Comparison of ENCODE assay signal across 1 cellular context in the genomic region with DNA sequence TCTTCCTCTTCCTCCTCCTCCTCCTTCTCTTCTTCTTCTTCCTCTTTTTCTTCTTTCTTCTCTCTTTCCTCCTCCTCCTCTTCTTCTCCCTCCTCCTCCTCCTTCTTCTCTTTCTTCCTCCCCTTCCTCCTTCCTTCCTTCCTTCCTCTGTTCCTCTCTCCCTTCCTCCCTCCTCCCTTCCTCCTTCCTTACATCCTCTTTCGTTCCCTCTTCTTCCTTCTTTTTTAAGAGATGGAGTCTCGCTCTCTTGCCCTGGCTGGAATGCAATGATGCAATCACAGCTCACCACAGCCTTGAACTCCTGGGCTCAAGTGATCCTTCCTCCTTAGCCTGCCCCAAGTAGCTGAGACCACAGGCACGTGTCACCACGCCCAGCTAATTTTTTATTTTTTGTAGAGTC.
TF ChIP-seq lines count a peak whose summit lies in the region.

No MANE protein-coding gene starts in this region.

TF ChIP-seq in K562, 482 proteins besides CTCF, POLR2A, EP300 and RAD21 (continued from another document and continues in another):
- TF ChIP-seq, protein P1, sequence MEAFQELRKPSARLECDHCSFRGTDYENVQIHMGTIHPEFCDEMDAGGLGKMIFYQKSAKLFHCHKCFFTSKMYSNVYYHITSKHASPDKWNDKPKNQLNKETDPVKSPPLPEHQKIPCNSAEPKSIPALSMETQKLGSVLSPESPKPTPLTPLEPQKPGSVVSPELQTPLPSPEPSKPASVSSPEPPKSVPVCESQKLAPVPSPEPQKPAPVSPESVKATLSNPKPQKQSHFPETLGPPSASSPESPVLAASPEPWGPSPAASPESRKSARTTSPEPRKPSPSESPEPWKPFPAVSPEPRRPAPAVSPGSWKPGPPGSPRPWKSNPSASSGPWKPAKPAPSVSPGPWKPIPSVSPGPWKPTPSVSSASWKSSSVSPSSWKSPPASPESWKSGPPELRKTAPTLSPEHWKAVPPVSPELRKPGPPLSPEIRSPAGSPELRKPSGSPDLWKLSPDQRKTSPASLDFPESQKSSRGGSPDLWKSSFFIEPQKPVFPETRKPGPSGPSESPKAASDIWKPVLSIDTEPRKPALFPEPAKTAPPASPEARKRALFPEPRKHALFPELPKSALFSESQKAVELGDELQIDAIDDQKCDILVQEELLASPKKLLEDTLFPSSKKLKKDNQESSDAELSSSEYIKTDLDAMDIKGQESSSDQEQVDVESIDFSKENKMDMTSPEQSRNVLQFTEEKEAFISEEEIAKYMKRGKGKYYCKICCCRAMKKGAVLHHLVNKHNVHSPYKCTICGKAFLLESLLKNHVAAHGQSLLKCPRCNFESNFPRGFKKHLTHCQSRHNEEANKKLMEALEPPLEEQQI (IDR thresholded peaks at IDR 0.05): no peak
- TF ChIP-seq, protein P2, sequence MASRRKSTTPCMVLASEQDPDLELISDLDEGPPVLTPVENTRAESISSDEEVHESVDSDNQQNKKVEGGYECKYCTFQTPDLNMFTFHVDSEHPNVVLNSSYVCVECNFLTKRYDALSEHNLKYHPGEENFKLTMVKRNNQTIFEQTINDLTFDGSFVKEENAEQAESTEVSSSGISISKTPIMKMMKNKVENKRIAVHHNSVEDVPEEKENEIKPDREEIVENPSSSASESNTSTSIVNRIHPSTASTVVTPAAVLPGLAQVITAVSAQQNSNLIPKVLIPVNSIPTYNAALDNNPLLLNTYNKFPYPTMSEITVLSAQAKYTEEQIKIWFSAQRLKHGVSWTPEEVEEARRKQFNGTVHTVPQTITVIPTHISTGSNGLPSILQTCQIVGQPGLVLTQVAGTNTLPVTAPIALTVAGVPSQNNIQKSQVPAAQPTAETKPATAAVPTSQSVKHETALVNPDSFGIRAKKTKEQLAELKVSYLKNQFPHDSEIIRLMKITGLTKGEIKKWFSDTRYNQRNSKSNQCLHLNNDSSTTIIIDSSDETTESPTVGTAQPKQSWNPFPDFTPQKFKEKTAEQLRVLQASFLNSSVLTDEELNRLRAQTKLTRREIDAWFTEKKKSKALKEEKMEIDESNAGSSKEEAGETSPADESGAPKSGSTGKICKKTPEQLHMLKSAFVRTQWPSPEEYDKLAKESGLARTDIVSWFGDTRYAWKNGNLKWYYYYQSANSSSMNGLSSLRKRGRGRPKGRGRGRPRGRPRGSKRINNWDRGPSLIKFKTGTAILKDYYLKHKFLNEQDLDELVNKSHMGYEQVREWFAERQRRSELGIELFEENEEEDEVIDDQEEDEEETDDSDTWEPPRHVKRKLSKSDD (conservative IDR thresholded peaks at IDR 0.05; ENCODE audit: low read length): no peak
- TF ChIP-seq SMAD4 (CRISPR knock-in tag; conservative IDR thresholded peaks at IDR 0.05): peak; percentile 47; the same call in 1 of the 2 replicates
- TF ChIP-seq PCBP2 (IDR thresholded peaks at IDR 0.05; ENCODE audit: low read depth, low read length, poor library complexity, severe bottlenecking): no peak
- TF ChIP-seq, protein P3, sequence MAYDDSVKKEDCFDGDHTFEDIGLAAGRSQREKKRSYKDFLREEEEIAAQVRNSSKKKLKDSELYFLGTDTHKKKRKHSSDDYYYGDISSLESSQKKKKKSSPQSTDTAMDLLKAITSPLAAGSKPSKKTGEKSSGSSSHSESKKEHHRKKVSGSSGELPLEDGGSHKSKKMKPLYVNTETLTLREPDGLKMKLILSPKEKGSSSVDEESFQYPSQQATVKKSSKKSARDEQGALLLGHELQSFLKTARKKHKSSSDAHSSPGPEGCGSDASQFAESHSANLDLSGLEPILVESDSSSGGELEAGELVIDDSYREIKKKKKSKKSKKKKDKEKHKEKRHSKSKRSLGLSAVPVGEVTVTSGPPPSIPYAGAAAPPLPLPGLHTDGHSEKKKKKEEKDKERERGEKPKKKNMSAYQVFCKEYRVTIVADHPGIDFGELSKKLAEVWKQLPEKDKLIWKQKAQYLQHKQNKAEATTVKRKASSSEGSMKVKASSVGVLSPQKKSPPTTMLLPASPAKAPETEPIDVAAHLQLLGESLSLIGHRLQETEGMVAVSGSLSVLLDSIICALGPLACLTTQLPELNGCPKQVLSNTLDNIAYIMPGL (CRISPR knock-in tag; IDR thresholded peaks at IDR 0.05): no peak
- TF ChIP-seq ZNF79 (CRISPR knock-in tag; IDR thresholded peaks at IDR 0.05; ENCODE audit: low read depth): no peak
- no peak for TF ChIP-seq ZNF507 (tag; conservative IDR thresholded peaks at IDR 0.05)
- peak; percentile 88; the same call in 1 of the 2 replicates for TF ChIP-seq MTA1 (IDR thresholded peaks at IDR 0.05; ENCODE audit: borderline replicate concordance)
- TF ChIP-seq ZNF121 (CRISPR knock-in tag; conservative IDR thresholded peaks at IDR 0.05): peak; percentile 95
- no peak for TF ChIP-seq XRCC4 (IDR thresholded peaks at IDR 0.05; ENCODE audit: extremely low read depth, insufficient read depth, insufficient read length)
- no peak for TF ChIP-seq DDX20 (tag; IDR thresholded peaks at IDR 0.05; ENCODE audit: low read depth)
- TF ChIP-seq CBFA2T2 (conservative IDR thresholded peaks at IDR 0.05): no peak
- TF ChIP-seq TBL1XR1 (IDR thresholded peaks at IDR 0.05; ENCODE audit: low read length in 2 of 2): no peak
- no peak for TF ChIP-seq SLC30A9 (CRISPR knock-in tag; IDR thresholded peaks at IDR 0.05)
- no peak for TF ChIP-seq ZNF589 (CRISPR knock-in tag; IDR thresholded peaks at IDR 0.05; ENCODE audit: low read depth)
- TF ChIP-seq POLR3A (IDR thresholded peaks at IDR 0.05; ENCODE audit: borderline replicate concordance, extremely low read depth, insufficient read depth, insufficient read length): no peak
- no peak for TF ChIP-seq RBM14 (IDR thresholded peaks at IDR 0.05; ENCODE audit: borderline replicate concordance, insufficient read depth, low read depth, low read length)
- no peak for TF ChIP-seq MYNN (IDR thresholded peaks at IDR 0.05)
- no peak for TF ChIP-seq MYNN (CRISPR knock-in tag; IDR thresholded peaks at IDR 0.05)
- TF ChIP-seq CBFB (CRISPR knock-in tag; IDR thresholded peaks at IDR 0.05): no peak
- no peak for TF ChIP-seq MAZ (CRISPR knock-in tag; conservative IDR thresholded peaks at IDR 0.05 in 1 of 2, IDR thresholded peaks at IDR 0.05 in 1 of 2)
- no peak for TF ChIP-seq KLF1 (tag; IDR thresholded peaks at IDR 0.05)
- TF ChIP-seq C11orf30 (IDR thresholded peaks at IDR 0.05; ENCODE audit: low read depth): no peak
- no peak for TF ChIP-seq HNRNPL (IDR thresholded peaks at IDR 0.05; ENCODE audit: low read depth, low read length)
- TF ChIP-seq, protein P4, sequence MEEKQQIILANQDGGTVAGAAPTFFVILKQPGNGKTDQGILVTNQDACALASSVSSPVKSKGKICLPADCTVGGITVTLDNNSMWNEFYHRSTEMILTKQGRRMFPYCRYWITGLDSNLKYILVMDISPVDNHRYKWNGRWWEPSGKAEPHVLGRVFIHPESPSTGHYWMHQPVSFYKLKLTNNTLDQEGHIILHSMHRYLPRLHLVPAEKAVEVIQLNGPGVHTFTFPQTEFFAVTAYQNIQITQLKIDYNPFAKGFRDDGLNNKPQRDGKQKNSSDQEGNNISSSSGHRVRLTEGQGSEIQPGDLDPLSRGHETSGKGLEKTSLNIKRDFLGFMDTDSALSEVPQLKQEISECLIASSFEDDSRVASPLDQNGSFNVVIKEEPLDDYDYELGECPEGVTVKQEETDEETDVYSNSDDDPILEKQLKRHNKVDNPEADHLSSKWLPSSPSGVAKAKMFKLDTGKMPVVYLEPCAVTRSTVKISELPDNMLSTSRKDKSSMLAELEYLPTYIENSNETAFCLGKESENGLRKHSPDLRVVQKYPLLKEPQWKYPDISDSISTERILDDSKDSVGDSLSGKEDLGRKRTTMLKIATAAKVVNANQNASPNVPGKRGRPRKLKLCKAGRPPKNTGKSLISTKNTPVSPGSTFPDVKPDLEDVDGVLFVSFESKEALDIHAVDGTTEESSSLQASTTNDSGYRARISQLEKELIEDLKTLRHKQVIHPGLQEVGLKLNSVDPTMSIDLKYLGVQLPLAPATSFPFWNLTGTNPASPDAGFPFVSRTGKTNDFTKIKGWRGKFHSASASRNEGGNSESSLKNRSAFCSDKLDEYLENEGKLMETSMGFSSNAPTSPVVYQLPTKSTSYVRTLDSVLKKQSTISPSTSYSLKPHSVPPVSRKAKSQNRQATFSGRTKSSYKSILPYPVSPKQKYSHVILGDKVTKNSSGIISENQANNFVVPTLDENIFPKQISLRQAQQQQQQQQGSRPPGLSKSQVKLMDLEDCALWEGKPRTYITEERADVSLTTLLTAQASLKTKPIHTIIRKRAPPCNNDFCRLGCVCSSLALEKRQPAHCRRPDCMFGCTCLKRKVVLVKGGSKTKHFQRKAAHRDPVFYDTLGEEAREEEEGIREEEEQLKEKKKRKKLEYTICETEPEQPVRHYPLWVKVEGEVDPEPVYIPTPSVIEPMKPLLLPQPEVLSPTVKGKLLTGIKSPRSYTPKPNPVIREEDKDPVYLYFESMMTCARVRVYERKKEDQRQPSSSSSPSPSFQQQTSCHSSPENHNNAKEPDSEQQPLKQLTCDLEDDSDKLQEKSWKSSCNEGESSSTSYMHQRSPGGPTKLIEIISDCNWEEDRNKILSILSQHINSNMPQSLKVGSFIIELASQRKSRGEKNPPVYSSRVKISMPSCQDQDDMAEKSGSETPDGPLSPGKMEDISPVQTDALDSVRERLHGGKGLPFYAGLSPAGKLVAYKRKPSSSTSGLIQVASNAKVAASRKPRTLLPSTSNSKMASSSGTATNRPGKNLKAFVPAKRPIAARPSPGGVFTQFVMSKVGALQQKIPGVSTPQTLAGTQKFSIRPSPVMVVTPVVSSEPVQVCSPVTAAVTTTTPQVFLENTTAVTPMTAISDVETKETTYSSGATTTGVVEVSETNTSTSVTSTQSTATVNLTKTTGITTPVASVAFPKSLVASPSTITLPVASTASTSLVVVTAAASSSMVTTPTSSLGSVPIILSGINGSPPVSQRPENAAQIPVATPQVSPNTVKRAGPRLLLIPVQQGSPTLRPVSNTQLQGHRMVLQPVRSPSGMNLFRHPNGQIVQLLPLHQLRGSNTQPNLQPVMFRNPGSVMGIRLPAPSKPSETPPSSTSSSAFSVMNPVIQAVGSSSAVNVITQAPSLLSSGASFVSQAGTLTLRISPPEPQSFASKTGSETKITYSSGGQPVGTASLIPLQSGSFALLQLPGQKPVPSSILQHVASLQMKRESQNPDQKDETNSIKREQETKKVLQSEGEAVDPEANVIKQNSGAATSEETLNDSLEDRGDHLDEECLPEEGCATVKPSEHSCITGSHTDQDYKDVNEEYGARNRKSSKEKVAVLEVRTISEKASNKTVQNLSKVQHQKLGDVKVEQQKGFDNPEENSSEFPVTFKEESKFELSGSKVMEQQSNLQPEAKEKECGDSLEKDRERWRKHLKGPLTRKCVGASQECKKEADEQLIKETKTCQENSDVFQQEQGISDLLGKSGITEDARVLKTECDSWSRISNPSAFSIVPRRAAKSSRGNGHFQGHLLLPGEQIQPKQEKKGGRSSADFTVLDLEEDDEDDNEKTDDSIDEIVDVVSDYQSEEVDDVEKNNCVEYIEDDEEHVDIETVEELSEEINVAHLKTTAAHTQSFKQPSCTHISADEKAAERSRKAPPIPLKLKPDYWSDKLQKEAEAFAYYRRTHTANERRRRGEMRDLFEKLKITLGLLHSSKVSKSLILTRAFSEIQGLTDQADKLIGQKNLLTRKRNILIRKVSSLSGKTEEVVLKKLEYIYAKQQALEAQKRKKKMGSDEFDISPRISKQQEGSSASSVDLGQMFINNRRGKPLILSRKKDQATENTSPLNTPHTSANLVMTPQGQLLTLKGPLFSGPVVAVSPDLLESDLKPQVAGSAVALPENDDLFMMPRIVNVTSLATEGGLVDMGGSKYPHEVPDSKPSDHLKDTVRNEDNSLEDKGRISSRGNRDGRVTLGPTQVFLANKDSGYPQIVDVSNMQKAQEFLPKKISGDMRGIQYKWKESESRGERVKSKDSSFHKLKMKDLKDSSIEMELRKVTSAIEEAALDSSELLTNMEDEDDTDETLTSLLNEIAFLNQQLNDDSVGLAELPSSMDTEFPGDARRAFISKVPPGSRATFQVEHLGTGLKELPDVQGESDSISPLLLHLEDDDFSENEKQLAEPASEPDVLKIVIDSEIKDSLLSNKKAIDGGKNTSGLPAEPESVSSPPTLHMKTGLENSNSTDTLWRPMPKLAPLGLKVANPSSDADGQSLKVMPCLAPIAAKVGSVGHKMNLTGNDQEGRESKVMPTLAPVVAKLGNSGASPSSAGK (IDR thresholded peaks at IDR 0.05): no peak
- no peak for TF ChIP-seq NELFE (IDR thresholded peaks at IDR 0.05; ENCODE audit: insufficient read depth, insufficient read length)
- no peak for TF ChIP-seq TARDBP (IDR thresholded peaks at IDR 0.05)
- no peak for TF ChIP-seq ZNF212 (CRISPR knock-in tag; IDR thresholded peaks at IDR 0.05)
- TF ChIP-seq NR4A1 (CRISPR knock-in tag; IDR thresholded peaks at IDR 0.05): no peak
- no peak for TF ChIP-seq NR4A1 (tag; IDR thresholded peaks at IDR 0.05)
- TF ChIP-seq ZNF696 (CRISPR knock-in tag; conservative IDR thresholded peaks at IDR 0.05): no peak
- no peak for TF ChIP-seq TAF15 (IDR thresholded peaks at IDR 0.05; ENCODE audit: low read depth, low read length)
- no peak for TF ChIP-seq CTBP1 (IDR thresholded peaks at IDR 0.05; ENCODE audit: borderline replicate concordance)
- TF ChIP-seq, protein P5, sequence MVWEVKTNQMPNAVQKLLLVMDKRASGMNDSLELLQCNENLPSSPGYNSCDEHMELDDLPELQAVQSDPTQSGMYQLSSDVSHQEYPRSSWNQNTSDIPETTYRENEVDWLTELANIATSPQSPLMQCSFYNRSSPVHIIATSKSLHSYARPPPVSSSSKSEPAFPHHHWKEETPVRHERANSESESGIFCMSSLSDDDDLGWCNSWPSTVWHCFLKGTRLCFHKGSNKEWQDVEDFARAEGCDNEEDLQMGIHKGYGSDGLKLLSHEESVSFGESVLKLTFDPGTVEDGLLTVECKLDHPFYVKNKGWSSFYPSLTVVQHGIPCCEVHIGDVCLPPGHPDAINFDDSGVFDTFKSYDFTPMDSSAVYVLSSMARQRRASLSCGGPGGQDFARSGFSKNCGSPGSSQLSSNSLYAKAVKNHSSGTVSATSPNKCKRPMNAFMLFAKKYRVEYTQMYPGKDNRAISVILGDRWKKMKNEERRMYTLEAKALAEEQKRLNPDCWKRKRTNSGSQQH (CRISPR knock-in tag; IDR thresholded peaks at IDR 0.05): peak; percentile 88
- no peak for TF ChIP-seq ARNT (IDR thresholded peaks at IDR 0.05)
- TF ChIP-seq ZKSCAN3 (CRISPR knock-in tag; IDR thresholded peaks at IDR 0.05): no peak
